Comparison of ENCODE assay signal across 1 cellular context in genomic region chr10:7561216-7561893, GRCh38.
TF ChIP-seq lines count a peak whose summit lies in the region.

No MANE protein-coding gene starts in this region.

TF ChIP-seq in HepG2, 621 proteins besides CTCF, POLR2A, EP300 and RAD21 (continued from another document and continues in another):
- TF ChIP-seq, protein P1, sequence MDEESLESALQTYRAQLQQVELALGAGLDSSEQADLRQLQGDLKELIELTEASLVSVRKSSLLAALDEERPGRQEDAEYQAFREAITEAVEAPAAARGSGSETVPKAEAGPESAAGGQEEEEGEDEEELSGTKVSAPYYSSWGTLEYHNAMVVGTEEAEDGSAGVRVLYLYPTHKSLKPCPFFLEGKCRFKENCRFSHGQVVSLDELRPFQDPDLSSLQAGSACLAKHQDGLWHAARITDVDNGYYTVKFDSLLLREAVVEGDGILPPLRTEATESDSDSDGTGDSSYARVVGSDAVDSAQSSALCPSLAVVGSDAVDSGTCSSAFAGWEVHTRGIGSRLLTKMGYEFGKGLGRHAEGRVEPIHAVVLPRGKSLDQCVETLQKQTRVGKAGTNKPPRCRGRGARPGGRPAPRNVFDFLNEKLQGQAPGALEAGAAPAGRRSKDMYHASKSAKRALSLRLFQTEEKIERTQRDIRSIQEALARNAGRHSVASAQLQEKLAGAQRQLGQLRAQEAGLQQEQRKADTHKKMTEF (CRISPR knock-in tag; IDR thresholded peaks at IDR 0.05) = no peak
- TF ChIP-seq ZNF841 (CRISPR knock-in tag; IDR thresholded peaks at IDR 0.05; ENCODE audit: borderline replicate concordance) (no peak), SAP130 (CRISPR knock-in tag; IDR thresholded peaks at IDR 0.05; ENCODE audit: low read depth) (peak; percentile 34; the same call in 1 of the 2 replicates), ZNF720 (CRISPR knock-in tag; IDR thresholded peaks at IDR 0.05) (no peak), ZNF501 (CRISPR knock-in tag; IDR thresholded peaks at IDR 0.05) (peak; percentile 36; the same call in 1 of the 2 replicates), ELF1 (CRISPR knock-in tag; IDR thresholded peaks at IDR 0.05) (0 out of 2 replicates have a peak, but pooled peaks have one; percentile 22), ZNF556 (CRISPR knock-in tag; IDR thresholded peaks at IDR 0.05; ENCODE audit: borderline replicate concordance) (no peak), ZNF546 (CRISPR knock-in tag; conservative IDR thresholded peaks at IDR 0.05) (0 out of 2 replicates have a peak, but pooled peaks have one; percentile 35), ZBTB8A (CRISPR knock-in tag; IDR thresholded peaks at IDR 0.05; ENCODE audit: borderline replicate concordance, low read depth) (no peak), ZNF263 (CRISPR knock-in tag; IDR thresholded peaks at IDR 0.05) (peak; percentile 55; the same call in 1 of the 2 replicates), ZNF747 (CRISPR knock-in tag; IDR thresholded peaks at IDR 0.05; ENCODE audit: borderline replicate concordance) (no peak), ZSCAN29 (CRISPR knock-in tag; conservative IDR thresholded peaks at IDR 0.05) (no peak), ZSCAN31 (CRISPR knock-in tag; IDR thresholded peaks at IDR 0.05; ENCODE audit: low read depth) (no peak), JARID2 (CRISPR knock-in tag; IDR thresholded peaks at IDR 0.05; ENCODE audit: insufficient replicate concordance) (no peak), FOXO4 (CRISPR knock-in tag; conservative IDR thresholded peaks at IDR 0.05) (no peak), TFAP4 (IDR thresholded peaks at IDR 0.05; ENCODE audit: borderline replicate concordance, low read depth) (peak; percentile 71), ZNF446 (CRISPR knock-in tag; IDR thresholded peaks at IDR 0.05) (no peak), MIER3 (CRISPR knock-in tag; IDR thresholded peaks at IDR 0.05; ENCODE audit: borderline replicate concordance) (no peak), MATR3 (CRISPR knock-in tag; IDR thresholded peaks at IDR 0.05) (no peak), BRF2 (CRISPR knock-in tag; IDR thresholded peaks at IDR 0.05) (no peak), SRSF4 (IDR thresholded peaks at IDR 0.05; ENCODE audit: low read depth, low read length, poor library complexity, severe bottlenecking) (no peak), ZHX2 (IDR thresholded peaks at IDR 0.05; ENCODE audit: low read depth) (no peak), ZHX2 (CRISPR knock-in tag; IDR thresholded peaks at IDR 0.05; ENCODE audit: borderline replicate concordance) (no peak)
- TF ChIP-seq, protein P2, sequence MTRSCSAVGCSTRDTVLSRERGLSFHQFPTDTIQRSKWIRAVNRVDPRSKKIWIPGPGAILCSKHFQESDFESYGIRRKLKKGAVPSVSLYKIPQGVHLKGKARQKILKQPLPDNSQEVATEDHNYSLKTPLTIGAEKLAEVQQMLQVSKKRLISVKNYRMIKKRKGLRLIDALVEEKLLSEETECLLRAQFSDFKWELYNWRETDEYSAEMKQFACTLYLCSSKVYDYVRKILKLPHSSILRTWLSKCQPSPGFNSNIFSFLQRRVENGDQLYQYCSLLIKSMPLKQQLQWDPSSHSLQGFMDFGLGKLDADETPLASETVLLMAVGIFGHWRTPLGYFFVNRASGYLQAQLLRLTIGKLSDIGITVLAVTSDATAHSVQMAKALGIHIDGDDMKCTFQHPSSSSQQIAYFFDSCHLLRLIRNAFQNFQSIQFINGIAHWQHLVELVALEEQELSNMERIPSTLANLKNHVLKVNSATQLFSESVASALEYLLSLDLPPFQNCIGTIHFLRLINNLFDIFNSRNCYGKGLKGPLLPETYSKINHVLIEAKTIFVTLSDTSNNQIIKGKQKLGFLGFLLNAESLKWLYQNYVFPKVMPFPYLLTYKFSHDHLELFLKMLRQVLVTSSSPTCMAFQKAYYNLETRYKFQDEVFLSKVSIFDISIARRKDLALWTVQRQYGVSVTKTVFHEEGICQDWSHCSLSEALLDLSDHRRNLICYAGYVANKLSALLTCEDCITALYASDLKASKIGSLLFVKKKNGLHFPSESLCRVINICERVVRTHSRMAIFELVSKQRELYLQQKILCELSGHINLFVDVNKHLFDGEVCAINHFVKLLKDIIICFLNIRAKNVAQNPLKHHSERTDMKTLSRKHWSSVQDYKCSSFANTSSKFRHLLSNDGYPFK (CRISPR knock-in tag; IDR thresholded peaks at IDR 0.05; ENCODE audit: borderline replicate concordance) = no peak
- TF ChIP-seq, protein P3, sequence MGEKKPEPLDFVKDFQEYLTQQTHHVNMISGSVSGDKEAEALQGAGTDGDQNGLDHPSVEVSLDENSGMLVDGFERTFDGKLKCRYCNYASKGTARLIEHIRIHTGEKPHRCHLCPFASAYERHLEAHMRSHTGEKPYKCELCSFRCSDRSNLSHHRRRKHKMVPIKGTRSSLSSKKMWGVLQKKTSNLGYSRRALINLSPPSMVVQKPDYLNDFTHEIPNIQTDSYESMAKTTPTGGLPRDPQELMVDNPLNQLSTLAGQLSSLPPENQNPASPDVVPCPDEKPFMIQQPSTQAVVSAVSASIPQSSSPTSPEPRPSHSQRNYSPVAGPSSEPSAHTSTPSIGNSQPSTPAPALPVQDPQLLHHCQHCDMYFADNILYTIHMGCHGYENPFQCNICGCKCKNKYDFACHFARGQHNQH (CRISPR knock-in tag; IDR thresholded peaks at IDR 0.05) = peak; percentile 45; the same call in 1 of the 2 replicates
- TF ChIP-seq, protein P4, sequence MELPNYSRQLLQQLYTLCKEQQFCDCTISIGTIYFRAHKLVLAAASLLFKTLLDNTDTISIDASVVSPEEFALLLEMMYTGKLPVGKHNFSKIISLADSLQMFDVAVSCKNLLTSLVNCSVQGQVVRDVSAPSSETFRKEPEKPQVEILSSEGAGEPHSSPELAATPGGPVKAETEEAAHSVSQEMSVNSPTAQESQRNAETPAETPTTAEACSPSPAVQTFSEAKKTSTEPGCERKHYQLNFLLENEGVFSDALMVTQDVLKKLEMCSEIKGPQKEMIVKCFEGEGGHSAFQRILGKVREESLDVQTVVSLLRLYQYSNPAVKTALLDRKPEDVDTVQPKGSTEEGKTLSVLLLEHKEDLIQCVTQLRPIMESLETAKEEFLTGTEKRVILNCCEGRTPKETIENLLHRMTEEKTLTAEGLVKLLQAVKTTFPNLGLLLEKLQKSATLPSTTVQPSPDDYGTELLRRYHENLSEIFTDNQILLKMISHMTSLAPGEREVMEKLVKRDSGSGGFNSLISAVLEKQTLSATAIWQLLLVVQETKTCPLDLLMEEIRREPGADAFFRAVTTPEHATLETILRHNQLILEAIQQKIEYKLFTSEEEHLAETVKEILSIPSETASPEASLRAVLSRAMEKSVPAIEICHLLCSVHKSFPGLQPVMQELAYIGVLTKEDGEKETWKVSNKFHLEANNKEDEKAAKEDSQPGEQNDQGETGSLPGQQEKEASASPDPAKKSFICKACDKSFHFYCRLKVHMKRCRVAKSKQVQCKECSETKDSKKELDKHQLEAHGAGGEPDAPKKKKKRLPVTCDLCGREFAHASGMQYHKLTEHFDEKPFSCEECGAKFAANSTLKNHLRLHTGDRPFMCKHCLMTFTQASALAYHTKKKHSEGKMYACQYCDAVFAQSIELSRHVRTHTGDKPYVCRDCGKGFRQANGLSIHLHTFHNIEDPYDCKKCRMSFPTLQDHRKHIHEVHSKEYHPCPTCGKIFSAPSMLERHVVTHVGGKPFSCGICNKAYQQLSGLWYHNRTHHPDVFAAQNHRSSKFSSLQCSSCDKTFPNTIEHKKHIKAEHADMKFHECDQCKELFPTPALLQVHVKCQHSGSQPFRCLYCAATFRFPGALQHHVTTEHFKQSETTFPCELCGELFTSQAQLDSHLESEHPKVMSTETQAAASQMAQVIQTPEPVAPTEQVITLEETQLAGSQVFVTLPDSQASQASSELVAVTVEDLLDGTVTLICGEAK (IDR thresholded peaks at IDR 0.05) = no peak
- TF ChIP-seq, protein P4 (CRISPR knock-in tag; IDR thresholded peaks at IDR 0.05) = no peak
